1 cellular context compared by ENCODE assay signal in the genomic region with DNA sequence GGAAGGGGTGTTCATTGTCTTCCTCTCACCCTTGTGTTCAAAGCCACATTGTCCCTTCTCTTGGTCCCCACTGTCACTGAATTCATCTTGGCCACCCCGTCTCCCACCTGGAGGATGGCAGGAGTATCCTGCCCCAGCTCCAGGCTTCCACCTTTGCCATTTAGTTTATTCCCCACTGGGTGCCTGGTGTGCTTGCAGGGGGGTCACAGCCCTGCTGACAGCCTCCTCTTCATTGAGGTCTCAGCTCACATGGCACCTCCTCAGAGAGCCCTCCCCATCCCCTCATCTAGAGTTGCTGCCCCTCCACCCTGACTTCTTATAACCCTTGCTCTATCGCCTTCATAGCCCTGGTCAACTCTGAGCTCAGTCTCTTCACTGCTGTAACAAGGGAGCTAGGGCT.
TF ChIP-seq lines count a peak whose summit lies in the region.

No MANE protein-coding gene starts in this region.

TF ChIP-seq in HCT116, 20 proteins besides CTCF, POLR2A, EP300 and RAD21:
- TF ChIP-seq EZH2phosphoT487 (IDR thresholded peaks at IDR 0.05; ENCODE audit: borderline replicate concordance) = no peak
- no peak for TF ChIP-seq FOSL1 (IDR thresholded peaks at IDR 0.05; ENCODE audit: low read depth)
- TF ChIP-seq POLR2AphosphoS5 (IDR thresholded peaks at IDR 0.05; ENCODE audit: low read depth, low read length) = no peak
